ENCODE assay signal across 1 cellular context in genomic region chr14:51538973-51539372, GRCh38.
TF ChIP-seq lines count a peak whose summit lies in the region.

No MANE protein-coding gene starts in this region.

TF ChIP-seq in A549, 52 proteins besides CTCF, POLR2A, EP300 and RAD21 (continued from another document):
- no peak for TF ChIP-seq HMGXB4 (CRISPR knock-in tag; IDR thresholded peaks at IDR 0.05; ENCODE audit: borderline replicate concordance)
- no peak for TF ChIP-seq ATOH8 (CRISPR knock-in tag; IDR thresholded peaks at IDR 0.05; ENCODE audit: low read depth)
- TF ChIP-seq ZSCAN20 (CRISPR knock-in tag; IDR thresholded peaks at IDR 0.05): no peak
- TF ChIP-seq TFCP2L1 (CRISPR knock-in tag; IDR thresholded peaks at IDR 0.05): no peak
- no peak for TF ChIP-seq ESRRA (IDR thresholded peaks at IDR 0.05; ENCODE audit: borderline replicate concordance, low read length)
TF ChIP-seq in A549: peak in this region for 0.
